Comparison of ENCODE assay signal across 8 cellular contexts in genomic region chr2:64655873-64656272, GRCh38. TPM values are rescaled to one million over a fixed set of nuclear protein-coding genes. Genes with fewer than 3 reads are reported as not detected.
DNase-seq lines count a peak whose midpoint lies in the region; ATAC-seq and TF ChIP-seq lines count a peak whose summit lies in the region.

No MANE protein-coding gene starts in this region.

- peaks cover 26% of the 10 kb centered on the region for H3K4me1 ChIP-seq in adipocyte (ENCODE audit: control insufficient read depth, insufficient read depth, low read length)
- peaks cover 26% of the 10 kb centered on the region for H3K4me1 ChIP-seq in smooth muscle cell (ENCODE audit: low read depth)
- H3K4me1 ChIP-seq in gastroesophageal sphincter, result peaks cover 0 to 26% (median 9%) of the 10 kb centered on the region in 3 donors
- H3K4me1 ChIP-seq in BE2C, result no peaks in the 10 kb centered on the region; the same call in 1 of the 2 replicates
- peaks cover 21% of the 10 kb centered on the region for H3K4me1 ChIP-seq in foreskin keratinocyte

- peaks cover 3% of the 10 kb centered on the region for H3K36me3 Mint-ChIP-seq in activated CD4-positive, alpha-beta T cell treated with anti-CD3 and anti-CD28 coated beads, Interleukin-2, amount 10 ng/mL, durations not matched to agents 24 days and 14 days (ENCODE audit: low read depth)

- no peak for TF ChIP-seq CTCF in smooth muscle cell (IDR thresholded peaks at IDR 0.05; ENCODE audit: borderline replicate concordance, insufficient read depth, poor library complexity, severe bottlenecking)
- no peak for TF ChIP-seq CTCF in gastroesophageal sphincter (IDR thresholded peaks at IDR 0.05)
- no peak for TF ChIP-seq CTCF in BE2C (IDR thresholded peaks at IDR 0.05; ENCODE audit: low read depth, low read length)
- TF ChIP-seq CTCF in foreskin keratinocyte (conservative IDR thresholded peaks at IDR 0.05), result no peak

- peak overlapping the region; percentile 81 for H3K4me3 Mint-ChIP-seq in activated CD4-positive, alpha-beta T cell treated with anti-CD3 and anti-CD28 coated beads, Interleukin-2, amount 10 ng/mL, durations not matched to agents 24 days and 14 days

- TF ChIP-seq EP300 in gastroesophageal sphincter (IDR thresholded peaks at IDR 0.05), result no peak

- H3K4me3 ChIP-seq in adipocyte (ENCODE audit: low read length) (no peak overlapping the region), smooth muscle cell (no peak overlapping the region), gastroesophageal sphincter (no peak overlapping the region), BE2C (ENCODE audit: low read depth, low read length) (no peak overlapping the region)

- no peaks in the 10 kb centered on the region for H3K9me3 Mint-ChIP-seq in activated CD4-positive, alpha-beta T cell treated with anti-CD3 and anti-CD28 coated beads, Interleukin-2, amount 10 ng/mL, durations not matched to agents 24 days and 14 days

- H3F3A ChIP-seq in smooth muscle cell (ENCODE audit: low read depth), result peaks cover 11% of the 10 kb centered on the region

- DNase-seq in activated CD4-positive, alpha-beta T cell treated with anti-CD3 and anti-CD28 coated beads, Interleukin-2, amount 10 ng/mL, durations not matched to agents 24 days and 14 days, result no peak
- no peak for DNase-seq in activated CD4-positive, alpha-beta T cell treated with anti-CD3 and anti-CD28 coated beads, Interleukin-2, amount 50 U/mL, for 48 hours
- peak; percentile 64 to 69 for DNase-seq in NOMO-1 (lab: John Stamatoyannopoulos, UW; ENCODE audit: unreplicated experiment in 2 of 2)
- no peak for DNase-seq in adipocyte (ENCODE audit: low read depth)
- no peak for DNase-seq in smooth muscle cell (lab: John Stamatoyannopoulos, UW; ENCODE audit: unreplicated experiment)
- DNase-seq in BE2C, result no peak
- DNase-seq in foreskin keratinocyte, result no peak

- WGBS in smooth muscle cell (ENCODE audit: low lambda C conversion rate), result 86% methylated on average over 3 of the region's 3 CpGs
- 54 to 79% methylated on average over 3 of the region's 3 CpGs for WGBS in gastroesophageal sphincter (ENCODE audit: low coverage in 1 of 2), 2 donors

- H3K27ac ChIP-seq in smooth muscle cell (ENCODE audit: low read depth) (no peak overlapping the region), gastroesophageal sphincter (peak overlapping the region in 1 of 4 donors; percentile 24), foreskin keratinocyte (no peak overlapping the region)

- TF ChIP-seq POLR2A in gastroesophageal sphincter (IDR thresholded peaks at IDR 0.05), result no peak

- no peak for ATAC-seq in gastroesophageal sphincter
- ATAC-seq in foreskin keratinocyte, result no peak

- H3K9me3 ChIP-seq in adipocyte (ENCODE audit: control insufficient read depth, low read length), result no peaks in the 10 kb centered on the region
- no peaks in the 10 kb centered on the region for H3K9me3 ChIP-seq in smooth muscle cell (replicated peaks; ENCODE audit: low read depth)
- no peaks in the 10 kb centered on the region for H3K9me3 ChIP-seq in gastroesophageal sphincter
- no peaks in the 10 kb centered on the region for H3K9me3 ChIP-seq in BE2C

- H3K4me2 ChIP-seq in smooth muscle cell, result peak overlapping the region; percentile 88

- intact Hi-C loops in activated CD4-positive, alpha-beta T cell treated with anti-CD3 and anti-CD28 coated beads, Interleukin-2, amount 10 ng/mL, durations not matched to agents 24 days and 14 days (cut with micrococcal nuclease), result loop anchor here (1.0 kb wide), 3 partner anchors 11 to 42 kb away; no protein-coding TSS in a partner anchor

- H3K79me2 ChIP-seq in smooth muscle cell (ENCODE audit: low read depth), result peaks cover 23% of the 10 kb centered on the region

- no peaks in the 10 kb centered on the region for H3K27me3 Mint-ChIP-seq in activated CD4-positive, alpha-beta T cell treated with anti-CD3 and anti-CD28 coated beads, Interleukin-2, amount 10 ng/mL, durations not matched to agents 24 days and 14 days

- H3K27me3 ChIP-seq in adipocyte (replicated peaks; ENCODE audit: control insufficient read depth, insufficient read depth, low read length) (no peaks in the 10 kb centered on the region), smooth muscle cell (ENCODE audit: low read depth) (no peaks in the 10 kb centered on the region), gastroesophageal sphincter (no peaks in the 10 kb centered on the region), BE2C (no peaks in the 10 kb centered on the region), foreskin keratinocyte (no peaks in the 10 kb centered on the region)

- no peak overlapping the region for H2AFZ ChIP-seq in smooth muscle cell (ENCODE audit: low read depth)

- peaks cover 54% of the 10 kb centered on the region for H3K4me1 Mint-ChIP-seq in activated CD4-positive, alpha-beta T cell treated with anti-CD3 and anti-CD28 coated beads, Interleukin-2, amount 10 ng/mL, durations not matched to agents 24 days and 14 days

- peak overlapping the region; percentile 86 for H3K27ac Mint-ChIP-seq in activated CD4-positive, alpha-beta T cell treated with anti-CD3 and anti-CD28 coated beads, Interleukin-2, amount 10 ng/mL, durations not matched to agents 24 days and 14 days

- H4K20me1 ChIP-seq in smooth muscle cell (ENCODE audit: low read depth), result peaks cover 19% of the 10 kb centered on the region

- H3K36me3 ChIP-seq in adipocyte (ENCODE audit: control insufficient read depth, insufficient read depth, low read length, severe bottlenecking) (no peaks in the 10 kb centered on the region), smooth muscle cell (ENCODE audit: low read depth) (no peaks in the 10 kb centered on the region), gastroesophageal sphincter (no peaks in the 10 kb centered on the region), BE2C (no peaks in the 10 kb centered on the region)

- H3K9ac ChIP-seq in adipocyte (ENCODE audit: low read length) (peak overlapping the region; percentile 96), smooth muscle cell (ENCODE audit: low read depth) (no peak overlapping the region)

RNA-seq across cellular contexts. Expression of gene SERTAD2, which starts 2.2 kb away (rescaled TPM):
- total RNA-seq in activated CD4-positive, alpha-beta T cell treated with anti-CD3 and anti-CD28 coated beads, Interleukin-2, amount 10 ng/mL, durations not matched to agents 24 days and 14 days, result 24.6 and 26.7 TPM in 2 replicates
- total RNA-seq in smooth muscle cell (23.2 and 23.8 TPM in 2 replicates), gastroesophageal sphincter (10 to 100 TPM; 13.9 to 18.5 (median 15.6) TPM), foreskin keratinocyte (17.1 and 18.4 TPM in 2 replicates)
- polyA plus RNA-seq in smooth muscle cell (14.2 TPM in 2 replicates), foreskin keratinocyte (5.7 and 7.1 TPM in 2 replicates)
- polyA plus RNA-seq in BE2C (2012; ENCODE audit: insufficient read depth, insufficient read length, low read depth), result 7.0 TPM

Comparison
In these comparisons a context has a peak if more than half of its experiments do, and no peak if none do; other contexts are left out.
1. DNase-seq: peak in NOMO-1 (2 of 2); none in activated CD4-positive, alpha-beta T cell treated with anti-CD3 and anti-CD28 coated beads, Interleukin-2, amount 10 ng/mL, durations not matched to agents 24 days and 14 days (single experiment), activated CD4-positive, alpha-beta T cell treated with anti-CD3 and anti-CD28 coated beads, Interleukin-2, amount 50 U/mL, for 48 hours (0 of 2), adipocyte (single experiment), smooth muscle cell (single experiment), BE2C (single experiment) and foreskin keratinocyte (0 of 2).